ENCODE assay signal across 32 cellular contexts in the genomic region with DNA sequence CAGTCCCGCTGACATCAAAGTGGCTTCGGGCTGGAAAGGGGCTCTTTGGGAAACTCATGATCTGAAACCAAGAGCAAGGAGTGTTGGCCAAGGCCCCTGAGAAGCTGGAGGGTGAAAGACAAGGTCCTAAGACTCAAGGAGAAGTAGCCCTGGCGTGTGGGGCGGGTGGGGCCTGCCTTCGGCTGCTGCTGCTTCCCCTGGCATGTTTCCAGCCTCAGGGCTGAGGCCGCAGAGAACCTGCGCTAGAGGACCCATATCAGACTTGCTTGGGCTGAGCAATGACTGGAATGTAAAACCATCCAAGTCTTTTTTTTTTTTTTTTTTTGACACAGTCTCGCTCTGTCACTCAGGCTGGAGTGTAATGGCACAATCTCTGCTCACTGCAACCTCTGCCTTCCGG.
"Had no signal": no experiment of that assay in that cellular context is flagged by ENCODE, and none has a peak within 500 bp of the region (broad histone marks: within the 10 kb centered on the region; RNA-seq: fewer than 3 reads in every experiment).

No MANE protein-coding gene starts in this region.

- H3K27ac Mint-ChIP-seq: activated CD4-positive, alpha-beta memory T cell treated with anti-CD3 and anti-CD28 coated beads for 36 hours; activated naive CD4-positive, alpha-beta T cell treated with anti-CD3 and anti-CD28 coated beads for 36 hours; activated T-helper 1 cell treated with anti-CD3 and anti-CD28 coated beads, Interleukin-12 subunit alpha, Interleukin-12 subunit beta, Interleukin-2, Interleukin-4 antibody, amounts not matched to agents 30 ng/mL and 10 ng/mL and 1 ng/mL, durations not matched to agents 14 hours and 24 hours and 36 hours; WTC11 had no signal

- DNase-seq: activated CD4-positive, alpha-beta memory T cell treated with anti-CD3 and anti-CD28 coated beads for 36 hours; activated CD4-positive, alpha-beta T cell treated with anti-CD3 and anti-CD28 coated beads for 4 hours; activated CD4-positive, alpha-beta T cell treated with anti-CD3 and anti-CD28 coated beads, Interleukin-2, amount 50 U/mL, for 1 hour; activated CD8-positive, alpha-beta memory T cell treated with anti-CD3 and anti-CD28 coated beads, Interleukin-2, amount 50 U/mL, for 4 hours; activated gamma-delta T cell treated with Interleukin-2 at 50 U/mL for 16 hours; activated naive CD4-positive, alpha-beta T cell treated with anti-CD3 and anti-CD28 coated beads for 36 hours; activated T-cell treated with anti-CD3 and anti-CD28 coated beads for 4 hours; activated T-cell treated with anti-CD3 and anti-CD28 coated beads, Interleukin-2, amount 50 U/mL, for 4 hours; adrenal gland; aorta; Kasumi-1; KG1; MG63; NCI-H1048; NCI-H1105 treated with DMSO at 0.1 percent for 48 hours; NCI-H1694; NCI-H1930; NCI-H510A; NCI-H526; NCI-H748 treated with DMSO at 0.1 percent for 48 hours; NK-92 treated with Interleukin-12 subunit alpha and Interleukin-12 subunit beta, amount 100 ng/mL, for 24 hours; PC-3; Peyer's patch; SIG-M5; T1000 had no signal

- H3K4me3 Mint-ChIP-seq: activated CD4-positive, alpha-beta memory T cell treated with anti-CD3 and anti-CD28 coated beads for 36 hours; activated naive CD4-positive, alpha-beta T cell treated with anti-CD3 and anti-CD28 coated beads for 36 hours; activated T-cell treated with anti-CD3 and anti-CD28 coated beads, Interleukin-2, amount 50 U/mL, for 4 hours; activated T-helper 1 cell treated with anti-CD3 and anti-CD28 coated beads, Interleukin-12 subunit alpha, Interleukin-12 subunit beta, Interleukin-2, Interleukin-4 antibody, amounts not matched to agents 30 ng/mL and 10 ng/mL and 1 ng/mL, durations not matched to agents 14 hours and 24 hours and 36 hours; WTC11 had no signal

- ATAC-seq: activated CD4-positive, CD25-positive, alpha-beta regulatory T cell treated with anti-CD3 and anti-CD28 coated beads, Interleukin-2, amount 50 U/mL, for 24 hours; activated naive CD4-positive, alpha-beta T cell treated with anti-CD3 and anti-CD28 coated beads, Interleukin-2, amount 50 U/mL, for 72 hours; activated T-cell treated with anti-CD3 and anti-CD28 coated beads, Interleukin-2, amount 50 U/mL, for 4 hours; PC-3; Right ventricle myocardium inferior; WTC11 had no signal

- H3K27me3 ChIP-seq: adrenal gland, MG63, Peyer's patch had no signal

- H3K27ac ChIP-seq: adrenal gland, Peyer's patch, RWPE1 had no signal

- H3K9me3 Mint-ChIP-seq: activated CD4-positive, alpha-beta memory T cell treated with anti-CD3 and anti-CD28 coated beads for 36 hours; activated naive CD4-positive, alpha-beta T cell treated with anti-CD3 and anti-CD28 coated beads for 36 hours; activated naive CD4-positive, alpha-beta T cell treated with anti-CD3 and anti-CD28 coated beads, Interleukin-2, amount 50 U/mL, for 72 hours; activated T-cell treated with anti-CD3 and anti-CD28 coated beads, Interleukin-2, amount 50 U/mL, for 4 hours; activated T-helper 1 cell treated with anti-CD3 and anti-CD28 coated beads, Interleukin-12 subunit alpha, Interleukin-12 subunit beta, Interleukin-2, Interleukin-4 antibody, amounts not matched to agents 30 ng/mL and 10 ng/mL and 1 ng/mL, durations not matched to agents 14 hours and 24 hours and 36 hours had no signal

- H3K4me1 Mint-ChIP-seq: WTC11 had no signal

- H3K36me3 Mint-ChIP-seq: activated CD4-positive, alpha-beta memory T cell treated with anti-CD3 and anti-CD28 coated beads for 36 hours; activated naive CD4-positive, alpha-beta T cell treated with anti-CD3 and anti-CD28 coated beads, Interleukin-2, amount 50 U/mL, for 72 hours had no signal

- H3K4me3 ChIP-seq: adrenal gland, MG63, Peyer's patch had no signal

- H3K36me3 ChIP-seq: adrenal gland, MG63, Peyer's patch had no signal

- H3K4me1 ChIP-seq: adrenal gland, Peyer's patch had no signal

- H3K9me3 ChIP-seq: adrenal gland, MG63, Peyer's patch had no signal

- FAIRE-seq: TTC549 had no signal
